ENCODE assay signal across 8 cellular contexts in the genomic region with DNA sequence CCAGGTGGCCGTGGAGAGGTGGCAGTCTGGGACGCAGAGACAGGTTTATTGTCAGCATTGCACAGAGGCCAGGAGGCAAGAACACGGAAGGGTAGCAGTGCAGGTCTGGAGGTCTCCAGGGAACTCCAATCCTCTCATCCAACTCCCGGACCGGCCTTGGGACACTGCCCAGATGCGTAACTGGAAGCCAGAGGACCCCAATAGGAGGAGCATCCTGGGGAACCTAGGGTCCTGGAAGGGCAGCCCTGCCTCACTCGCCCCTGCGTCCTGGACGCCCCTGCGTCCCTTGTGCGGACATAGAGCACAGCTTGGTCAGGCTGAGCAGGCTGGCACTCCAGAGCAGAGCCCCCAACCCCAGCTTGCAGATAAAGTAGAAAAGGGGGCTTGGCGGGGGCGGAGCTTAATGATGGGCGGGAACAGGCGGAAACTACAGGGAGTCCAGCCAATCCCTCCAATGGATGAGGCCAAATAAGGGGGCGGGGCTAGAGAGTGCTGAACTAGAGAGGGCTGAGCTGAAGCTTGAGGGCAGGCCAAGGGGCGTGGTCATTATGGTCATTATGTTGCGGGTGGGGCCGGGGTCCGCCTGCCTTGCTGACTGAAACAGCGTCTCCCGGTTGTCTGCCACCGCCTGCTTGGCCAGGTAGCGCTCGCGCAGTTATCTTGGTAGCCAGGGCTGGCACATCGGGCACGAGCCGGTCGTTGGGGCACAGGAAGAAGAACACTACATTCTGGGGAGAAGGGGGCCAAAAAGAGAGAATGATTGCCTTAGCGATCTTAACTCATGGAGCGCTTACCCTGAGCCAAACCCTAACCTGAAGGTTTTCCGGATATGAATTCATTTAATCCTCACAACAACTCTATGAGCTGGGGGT. TPM values are rescaled to one million over a fixed set of nuclear protein-coding genes. Genes with fewer than 3 reads are reported as not detected.
DNase-seq lines count a peak whose midpoint lies in the region; ATAC-seq and TF ChIP-seq lines count a peak whose summit lies in the region.

No MANE protein-coding gene starts in this region.

- no peak for TF ChIP-seq CTCF in GM12865 (IDR thresholded peaks at IDR 0.05; ENCODE audit: insufficient read depth, low read depth, low read length, missing control alignments)
- no peak for TF ChIP-seq CTCF in activated B cell treated with CpG ODN at 0.5 μM for 24 hours (IDR thresholded peaks at IDR 0.05)
- no peak for TF ChIP-seq CTCF in chondrocyte (IDR thresholded peaks at IDR 0.05)

- DNase-seq in GM12865 (ENCODE audit: low read depth), result peak; percentile 79
- DNase-seq in NCI-H1417 (lab: John Stamatoyannopoulos, UW), result peak; percentile 74 to 92 (median 82)
- no peak for DNase-seq in activated B cell treated with CpG ODN at 0.5 μM for 24 hours
- DNase-seq in chondrocyte (ENCODE audit: low spot score), result no peak
- peak; percentile 87 for DNase-seq in iris pigment epithelial cell (ENCODE audit: low read depth)
- no peak for DNase-seq in LoVo (ENCODE audit: low spot score)
- DNase-seq in cerebellar nuclear complex (lab: John Stamatoyannopoulos, UW), result no peak

- no peaks in the 10 kb centered on the region for H3K36me3 Mint-ChIP-seq in activated B cell treated with CpG ODN at 0.5 μM for 24 hours (ENCODE audit: low read depth)
- no peaks in the 10 kb centered on the region for H3K36me3 Mint-ChIP-seq in chondrocyte (ENCODE audit: low read depth)

- H3K27me3 Mint-ChIP-seq in activated B cell treated with CpG ODN at 0.5 μM for 24 hours (peaks cover 4% of the 10 kb centered on the region), chondrocyte (ENCODE audit: low read depth) (no peaks in the 10 kb centered on the region)

- H3K27ac Mint-ChIP-seq in activated B cell treated with CpG ODN at 0.5 μM for 24 hours (peak overlapping the region; percentile 24), chondrocyte (ENCODE audit: unreplicated experiment) (no peak overlapping the region)

- H3K4me3 Mint-ChIP-seq in activated B cell treated with CpG ODN at 0.5 μM for 24 hours (peak overlapping the region; percentile 89), chondrocyte (ENCODE audit: unreplicated experiment) (peak overlapping the region; percentile 81)

- H3K9ac ChIP-seq in skeletal muscle tissue (ENCODE audit: low read depth in 1 of 3, low read length in 3 of 3), result peak overlapping the region in 1 of 3 donors; percentile 46

- intact Hi-C loops in activated B cell treated with CpG ODN at 0.5 μM for 24 hours (cut with micrococcal nuclease), result loop anchor here (5.0 kb wide), 1 partner anchor 599 kb away; the partner anchor contains the start of gene DDI2

- ATAC-seq in activated B cell treated with CpG ODN at 0.5 μM for 24 hours (ENCODE audit: low read depth), result peak; percentile 13

- CTCF ChIA-PET in activated B cell treated with CpG ODN at 0.5 μM for 24 hours (lab: Charles Lee), result interaction anchor here (1.2 to 3.1 kb wide), 2 partner anchors 12 to 21 kb away, joined by 4 to 10 read pairs; partner anchors contain the start of gene CPLANE2

- H3K27me3 ChIP-seq in skeletal muscle tissue (ENCODE audit: control insufficient read depth in 3 of 3, insufficient read depth in 3 of 3, low read length in 3 of 3), result peaks cover 0 to 12% (median 4%) of the 10 kb centered on the region in 3 donors

- POLR2A ChIA-PET in activated B cell treated with CpG ODN at 0.5 μM for 24 hours (lab: Charles Lee), result interaction anchor here (1.2 to 3.0 kb wide), 7 partner anchors 10 to 298 kb away, joined by 3 to 32 read pairs (median 4); partner anchors contain the start of genes CPLANE2, FBXO42 and RNU1-1

- H3K4me3 ChIP-seq in GM12865 (ENCODE audit: low read depth, low read length) (peak overlapping the region; percentile 52), skeletal muscle tissue (ENCODE audit: low read length in 3 of 3) (peak overlapping the region; percentile 71 to 81 (median 78))

- H3K9me3 Mint-ChIP-seq in activated B cell treated with CpG ODN at 0.5 μM for 24 hours, result no peaks in the 10 kb centered on the region
- no peaks in the 10 kb centered on the region for H3K9me3 Mint-ChIP-seq in chondrocyte (ENCODE audit: low read depth)

- no peaks in the 10 kb centered on the region for H3K36me3 ChIP-seq in skeletal muscle tissue (ENCODE audit: control insufficient read depth in 3 of 3, insufficient read depth in 3 of 3, low read length in 3 of 3)

- H3K4me1 Mint-ChIP-seq in activated B cell treated with CpG ODN at 0.5 μM for 24 hours (peaks cover 20% of the 10 kb centered on the region), chondrocyte (ENCODE audit: low read depth) (peaks cover 16% of the 10 kb centered on the region)

- no peaks in the 10 kb centered on the region for H3K9me3 ChIP-seq in skeletal muscle tissue (ENCODE audit: control insufficient read depth in 3 of 3, low read length in 3 of 3)

- H3K4me1 ChIP-seq in skeletal muscle tissue (ENCODE audit: control insufficient read depth in 3 of 3, insufficient read depth in 3 of 3, low read length in 3 of 3), result peaks cover 14 to 20% (median 17%) of the 10 kb centered on the region in 3 donors

- no peak overlapping the region for H3K27ac ChIP-seq in skeletal muscle tissue (ENCODE audit: low read depth, low read length)

RNA-seq across cellular contexts. Expression of gene ARHGEF19, which starts 3.7 kb away (rescaled TPM):
- total RNA-seq in activated B cell treated with CpG ODN at 0.5 μM for 24 hours (7.6 and 7.7 TPM in 2 replicates), chondrocyte (14.4 to 17.7 TPM (median 16.1 TPM) in 3 replicates), skeletal muscle tissue (0.52 TPM)

RNA-seq across cellular contexts. Expression of gene CPLANE2, which starts 20.9 kb away (rescaled TPM):
- total RNA-seq in activated B cell treated with CpG ODN at 0.5 μM for 24 hours (5.0 and 5.1 TPM in 2 replicates), chondrocyte (8.5 to 12.3 TPM (median 12.0 TPM) in 3 replicates), skeletal muscle tissue (3.1 TPM)

Comparison
In these comparisons a context has a peak if more than half of its experiments do, and no peak if none do; other contexts are left out.
1. DNase-seq: peak in GM12865 (single experiment), NCI-H1417 (3 of 3) and iris pigment epithelial cell (single experiment); none in activated B cell treated with CpG ODN at 0.5 μM for 24 hours (single experiment), chondrocyte (single experiment), LoVo (single experiment) and cerebellar nuclear complex (0 of 2).